Comparison of ENCODE assay signal across 26 cellular contexts in the genomic region with DNA sequence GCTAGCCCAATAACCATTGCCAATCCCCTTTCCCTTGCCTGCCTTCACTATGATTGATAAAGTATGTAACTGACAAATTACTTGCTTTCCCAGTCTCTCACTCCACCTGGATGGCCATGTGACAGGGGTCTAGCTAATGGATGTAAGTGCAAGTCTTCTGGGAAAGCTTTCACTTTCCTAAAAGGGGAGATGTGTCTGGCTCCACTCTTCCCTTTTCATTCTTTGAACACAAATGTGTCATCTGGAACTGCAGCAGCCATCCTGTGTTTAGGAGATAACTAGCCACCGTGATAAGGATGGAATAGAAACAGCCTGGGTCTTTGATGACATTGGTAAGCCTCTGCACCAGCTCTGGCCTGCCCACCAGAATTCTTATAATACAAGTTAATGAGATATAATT.
"Had no signal": no experiment of that assay in that cellular context is flagged by ENCODE, and none has a peak within 500 bp of the region (broad histone marks: within the 10 kb centered on the region; RNA-seq: fewer than 3 reads in every experiment).

No MANE protein-coding gene starts in this region.

- H3K36me3 ChIP-seq: ascending aorta, cardiac muscle cell had no signal

- H3K4me1 ChIP-seq: ascending aorta, Peyer's patch, SJSA1 had no signal

- ATAC-seq: activated CD8-positive, alpha-beta T cell treated with anti-CD3 and anti-CD28 coated beads for 36 hours; activated T-cell treated with anti-CD3 and anti-CD28 coated beads, Interleukin-2, amount 50 U/mL, for 72 hours; activated T-helper 17 cell treated with anti-CD3 and anti-CD28 coated beads, Interleukin-2, amount 50 U/mL, for 72 hours; PC-3 had no signal

- H3K9me3 ChIP-seq: ascending aorta, Peyer's patch, SJSA1 had no signal

- H3K27ac ChIP-seq: ascending aorta, cardiac muscle cell, Peyer's patch, SJSA1 had no signal

- H3K27me3 ChIP-seq: ascending aorta, cardiac muscle cell, Peyer's patch, SJSA1 had no signal

- DNase-seq: activated CD4-positive, alpha-beta T cell treated with anti-CD3 and anti-CD28 coated beads, Interleukin-2, amount 10 ng/mL, durations not matched to agents 24 days and 14 days; activated CD4-positive, alpha-beta T cell treated with anti-CD3 and anti-CD28 coated beads, Interleukin-2, amount 50 U/mL, for 4 hours; activated CD8-positive, alpha-beta T cell treated with anti-CD3 and anti-CD28 coated beads for 36 hours; activated effector memory CD4-positive, alpha-beta T cell treated with anti-CD3 and anti-CD28 coated beads, Interleukin-2, amount 50 U/mL, for 16 hours; activated naive CD4-positive, alpha-beta T cell; activated naive CD4-positive, alpha-beta T cell treated with anti-CD3 and anti-CD28 coated beads, Interleukin-2, amount 50 U/mL, for 16 hours; activated naive CD8-positive, alpha-beta T cell treated with anti-CD3 and anti-CD28 coated beads for 36 hours; activated T-cell treated with anti-CD3 and anti-CD28 coated beads, Interleukin-2, amount 50 U/mL, for 1 hour; activated T-cell treated with anti-CD3 and anti-CD28 coated beads, Interleukin-2, amount 50 U/mL, for 72 hours; amniotic stem cell; NCI-H1092 treated with DMSO at 0.1 percent for 48 hours; NCI-H1417; NCI-H146; NCI-H187; NCI-H2029 treated with DMSO at 0.1 percent for 48 hours; NCI-H2107; NCI-H345; NCI-H524 treated with DMSO at 0.1 percent for 48 hours; PC-3; Peyer's patch; RPMI8226; SHP77 treated with DMSO at 0.1 percent for 48 hours had no signal

- H3K4me3 ChIP-seq: ascending aorta, cardiac muscle cell, Peyer's patch, SJSA1 had no signal
